Comparison of ENCODE assay signal across 9 cellular contexts in genomic region chr5:32020271-32020670, GRCh38.
DNase-seq lines count a peak whose midpoint lies in the region; ATAC-seq and TF ChIP-seq lines count a peak whose summit lies in the region.
"Had no signal": no experiment of that assay in that cellular context is flagged by ENCODE, and none has a peak within 500 bp of the region (broad histone marks: within the 10 kb centered on the region; RNA-seq: fewer than 3 reads in every experiment).

No MANE protein-coding gene starts in this region.

- no peaks in the 10 kb centered on the region for H3K9me3 Mint-ChIP-seq in activated naive CD4-positive, alpha-beta T cell treated with anti-CD3 and anti-CD28 coated beads, Interleukin-2, amount 50 U/mL, for 72 hours
- H3K9me3 Mint-ChIP-seq in T-cell (no peaks in the 10 kb centered on the region), endothelial cell (ENCODE audit: unreplicated experiment) (no peaks in the 10 kb centered on the region)

- peak overlapping the region; percentile 17 for H3K4me3 ChIP-seq in upper lobe of right lung
- H3K4me3 ChIP-seq: lung had no signal

- intact Hi-C loops in upper lobe of right lung (cut with DNase I): no loop called here

- CTCF ChIA-PET in T-cell (lab: Charles Lee): interaction anchor here in 1 of 2 donors (0.7 kb wide), 1 partner anchor 310 kb away, joined by 3 read pairs; no protein-coding TSS in a partner anchor

- no peaks in the 10 kb centered on the region for H3K36me3 Mint-ChIP-seq in activated naive CD4-positive, alpha-beta T cell treated with anti-CD3 and anti-CD28 coated beads, Interleukin-2, amount 50 U/mL, for 72 hours
- H3K36me3 Mint-ChIP-seq in T-cell (no peaks in the 10 kb centered on the region), endothelial cell (ENCODE audit: low read depth, unreplicated experiment) (peaks cover 16% of the 10 kb centered on the region)

- POLR2A ChIA-PET in T-cell (lab: Charles Lee): no interaction called here

- H3K9me3 ChIP-seq in upper lobe of right lung: no peaks in the 10 kb centered on the region

- peak overlapping the region; percentile 51 to 71 for H3K27ac Mint-ChIP-seq in activated naive CD4-positive, alpha-beta T cell treated with anti-CD3 and anti-CD28 coated beads, Interleukin-2, amount 50 U/mL, for 72 hours
- peak overlapping the region; percentile 88 to 95 for H3K27ac Mint-ChIP-seq in T-cell
- no peak overlapping the region for H3K27ac Mint-ChIP-seq in endothelial cell (ENCODE audit: unreplicated experiment)

- H3K27me3 ChIP-seq in upper lobe of right lung: no peaks in the 10 kb centered on the region

- peak in 1 of 2 donors; percentile 7 for DNase-seq in activated naive CD4-positive, alpha-beta T cell treated with anti-CD3 and anti-CD28 coated beads, Interleukin-2, amount 50 U/mL, for 72 hours (ENCODE audit: low spot score in 2 of 2)
- DNase-seq in activated naive CD4-positive, alpha-beta T cell (lab: John Stamatoyannopoulos, UW): no peak
- peak in 3 of 34 experiments; percentile 2 to 28 (median 7) for DNase-seq in T-cell
- no peak for DNase-seq in upper lobe of right lung
- DNase-seq in endothelial cell (ENCODE audit: low spot score): no peak
- no peak for DNase-seq in stimulated activated CD4-positive, alpha-beta T cell treated with anti-CD3 and anti-CD28 coated beads, Interleukin-4, amount 100 ng/mL, for 24 hours
- no peak for DNase-seq in NCI-H774 (lab: John Stamatoyannopoulos, UW)

- ATAC-seq in activated naive CD4-positive, alpha-beta T cell treated with anti-CD3 and anti-CD28 coated beads, Interleukin-2, amount 50 U/mL, for 72 hours: peak; percentile 73 to 86
- peak; percentile 84 for ATAC-seq in HG03025 (IDR thresholded peaks at IDR 0.05; ENCODE audit: low FRiP score, unreplicated experiment)
- peak; percentile 55 to 77 (median 67) for ATAC-seq in T-cell (replicated peaks in 1 of 4)
- no peak for ATAC-seq in upper lobe of right lung

- no peaks in the 10 kb centered on the region for H3K36me3 ChIP-seq in upper lobe of right lung

- H3K4me3 Mint-ChIP-seq in T-cell: peak overlapping the region; percentile 67 to 75 (median 73)
- H3K4me3 Mint-ChIP-seq in endothelial cell (ENCODE audit: unreplicated experiment): no peak overlapping the region

- H3K4me1 Mint-ChIP-seq in T-cell (peaks cover 23 to 30% (median 25%) of the 10 kb centered on the region in 3 donors), endothelial cell (ENCODE audit: unreplicated experiment) (peaks cover 46% of the 10 kb centered on the region)

- H3K27me3 Mint-ChIP-seq in T-cell (no peaks in the 10 kb centered on the region), endothelial cell (ENCODE audit: unreplicated experiment) (peaks cover 2% of the 10 kb centered on the region)

- peak overlapping the region; percentile 72 for H3K27ac ChIP-seq in upper lobe of right lung

- TF ChIP-seq CTCF in upper lobe of right lung (IDR thresholded peaks at IDR 0.05) (no peak), endothelial cell (IDR thresholded peaks at IDR 0.05; ENCODE audit: unreplicated experiment) (no peak)

- peaks cover 24% of the 10 kb centered on the region for H3K4me1 ChIP-seq in upper lobe of right lung
